Comparison of ENCODE assay signal across 8 cellular contexts in the genomic region with DNA sequence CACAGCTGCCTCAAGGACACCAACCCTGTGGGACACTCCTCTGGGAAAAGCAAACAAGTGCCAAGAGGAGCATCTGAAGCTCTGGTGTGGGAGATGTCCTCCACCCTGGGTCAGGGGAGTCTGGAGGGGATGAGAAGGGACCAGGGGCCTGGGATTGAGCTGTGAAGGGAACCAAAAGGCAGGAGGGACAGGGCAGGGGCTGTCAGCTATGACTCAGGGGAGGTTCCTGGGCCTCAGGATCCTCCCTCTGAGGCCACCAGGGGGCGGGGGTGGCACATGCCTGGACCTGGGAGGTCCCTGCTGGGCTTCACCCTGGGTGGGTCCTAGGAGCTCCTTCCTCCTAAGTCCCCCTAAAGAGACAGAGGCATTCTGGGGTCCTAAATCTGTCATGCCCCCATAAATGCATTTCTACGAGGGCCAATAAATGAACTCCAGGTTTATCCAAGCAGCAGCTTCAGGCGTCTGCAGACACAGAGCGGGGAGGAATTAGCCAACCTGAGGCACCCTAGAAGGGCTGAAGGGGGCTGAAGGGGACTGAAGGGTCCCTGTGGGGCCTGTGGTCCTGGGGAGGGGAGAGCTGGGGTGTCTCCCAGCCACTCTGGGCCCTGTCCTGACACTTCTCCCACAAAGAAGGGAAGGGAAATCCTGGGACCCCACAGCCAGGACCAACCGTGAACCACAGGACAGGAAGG. TPM values are rescaled to one million over a fixed set of nuclear protein-coding genes. Genes with fewer than 3 reads are reported as not detected.
DNase-seq lines count a peak whose midpoint lies in the region; ATAC-seq and TF ChIP-seq lines count a peak whose summit lies in the region.

No MANE protein-coding gene starts in this region.

- POLR2A ChIA-PET in HEK293T (lab: Yijun Ruan, JAX) = no interaction called here
- POLR2A ChIA-PET in activated CD4-positive, alpha-beta memory T cell treated with anti-CD3 and anti-CD28 coated beads, Interleukin-2, amount 10 ng/mL, durations not matched to agents 7 days and 5 days (lab: Charles Lee) = interaction anchor here (1.0 to 1.2 kb wide), 2 partner anchors 10 to 28 kb away, joined by 3 read pairs; no protein-coding TSS in a partner anchor

- no peak for ATAC-seq in GM18861 (IDR thresholded peaks at IDR 0.05; ENCODE audit: unreplicated experiment)

- H3K9me3 Mint-ChIP-seq in activated CD4-positive, alpha-beta memory T cell treated with anti-CD3 and anti-CD28 coated beads, Interleukin-2, amount 10 ng/mL, durations not matched to agents 7 days and 5 days = no peaks in the 10 kb centered on the region

- CTCF ChIA-PET in HEK293T (lab: Yijun Ruan, JAX) = interaction anchor here (0.6 to 1.3 kb wide), 10 partner anchors 8 to 392 kb away, joined by 3 to 11 read pairs (median 4); no protein-coding TSS in a partner anchor
- CTCF ChIA-PET in activated CD4-positive, alpha-beta memory T cell treated with anti-CD3 and anti-CD28 coated beads, Interleukin-2, amount 10 ng/mL, durations not matched to agents 7 days and 5 days (lab: Charles Lee) = interaction anchor here (0.7 to 3.1 kb wide), 17 partner anchors 9 to 273 kb away, joined by 3 to 30 read pairs (median 5); no protein-coding TSS in a partner anchor

- peaks cover 31% of the 10 kb centered on the region for H3K27me3 Mint-ChIP-seq in activated CD4-positive, alpha-beta memory T cell treated with anti-CD3 and anti-CD28 coated beads, Interleukin-2, amount 10 ng/mL, durations not matched to agents 7 days and 5 days

- TF ChIP-seq POLR2A in vagina (IDR thresholded peaks at IDR 0.05) = no peak

- H3K27ac Mint-ChIP-seq in activated CD4-positive, alpha-beta memory T cell treated with anti-CD3 and anti-CD28 coated beads, Interleukin-2, amount 10 ng/mL, durations not matched to agents 7 days and 5 days = no peak overlapping the region

- H3K27me3 ChIP-seq in BE2C (peaks cover 29% of the 10 kb centered on the region), kidney epithelial cell (ENCODE audit: control insufficient read depth, insufficient read depth, low read length) (peaks cover 8% of the 10 kb centered on the region), vagina (no peaks in the 10 kb centered on the region)

- no peaks in the 10 kb centered on the region for H3K36me3 Mint-ChIP-seq in activated CD4-positive, alpha-beta memory T cell treated with anti-CD3 and anti-CD28 coated beads, Interleukin-2, amount 10 ng/mL, durations not matched to agents 7 days and 5 days (ENCODE audit: low read depth)

- H3K36me3 ChIP-seq in BE2C (no peaks in the 10 kb centered on the region), kidney epithelial cell (ENCODE audit: control insufficient read depth, insufficient read depth, low read length) (no peaks in the 10 kb centered on the region), vagina (no peaks in the 10 kb centered on the region)

- TF ChIP-seq CTCF in BE2C (IDR thresholded peaks at IDR 0.05; ENCODE audit: low read depth, low read length) (peak; percentile 75), kidney epithelial cell (IDR thresholded peaks at IDR 0.05; ENCODE audit: insufficient read depth, low read length, poor library complexity, severe bottlenecking) (peak; percentile 56), vagina (IDR thresholded peaks at IDR 0.05) (no peak)

- H3K4me1 Mint-ChIP-seq in activated CD4-positive, alpha-beta memory T cell treated with anti-CD3 and anti-CD28 coated beads, Interleukin-2, amount 10 ng/mL, durations not matched to agents 7 days and 5 days = no peaks in the 10 kb centered on the region

- H3K27ac ChIP-seq in vagina = no peak overlapping the region

- intact Hi-C loops in vagina (cut with DNase I) = no loop called here

- DNase-seq in BE2C (peak; percentile 71), HEK293T (ENCODE audit: extremely low spot score) (peak; percentile 67), kidney epithelial cell (ENCODE audit: low read depth) (no peak), vagina (ENCODE audit: extremely low spot score in 2 of 2) (no peak), NCI-H1048 (lab: John Stamatoyannopoulos, UW) (no peak), KG1 (lab: John Stamatoyannopoulos, UW) (no peak)
- peak; percentile 51 for DNase-seq in activated CD4-positive, alpha-beta memory T cell treated with anti-CD3 and anti-CD28 coated beads, Interleukin-2, amount 10 ng/mL, durations not matched to agents 7 days and 5 days

- H3K4me1 ChIP-seq in BE2C = no peaks in the 10 kb centered on the region
- H3K4me1 ChIP-seq in vagina = no peaks in the 10 kb centered on the region

- H3K9me3 ChIP-seq in BE2C = no peaks in the 10 kb centered on the region
- no peaks in the 10 kb centered on the region for H3K9me3 ChIP-seq in vagina

- no peak overlapping the region for H3K4me3 Mint-ChIP-seq in activated CD4-positive, alpha-beta memory T cell treated with anti-CD3 and anti-CD28 coated beads, Interleukin-2, amount 10 ng/mL, durations not matched to agents 7 days and 5 days

- H3K4me3 ChIP-seq in BE2C (ENCODE audit: low read depth, low read length) (no peak overlapping the region), kidney epithelial cell (ENCODE audit: low read depth, low read length) (no peak overlapping the region), vagina (no peak overlapping the region)

TF ChIP-seq in HEK293T, 16 proteins besides CTCF, POLR2A, EP300 and RAD21:
- TF ChIP-seq HDGF (IDR thresholded peaks at IDR 0.05; ENCODE audit: borderline replicate concordance) (no peak), ELF4 (IDR thresholded peaks at IDR 0.05) (no peak), FOXA1 (IDR thresholded peaks at IDR 0.05) (no peak), SUZ12 (IDR thresholded peaks at IDR 0.05) (no peak), CTBP1 (IDR thresholded peaks at IDR 0.05; ENCODE audit: borderline replicate concordance) (no peak), ZNF384 (IDR thresholded peaks at IDR 0.05) (no peak), BHLHE40 (IDR thresholded peaks at IDR 0.05; ENCODE audit: borderline replicate concordance) (no peak), SP1 (IDR thresholded peaks at IDR 0.05) (no peak), L3MBTL2 (conservative IDR thresholded peaks at IDR 0.05) (no peak), FOXK2 (IDR thresholded peaks at IDR 0.05) (no peak), ARNT (IDR thresholded peaks at IDR 0.05) (no peak), FOXM1 (IDR thresholded peaks at IDR 0.05; ENCODE audit: borderline replicate concordance) (no peak), LEF1 (IDR thresholded peaks at IDR 0.05; ENCODE audit: borderline replicate concordance) (no peak), TARDBP (IDR thresholded peaks at IDR 0.05) (no peak), NFRKB (IDR thresholded peaks at IDR 0.05) (no peak)
- TF ChIP-seq, protein P1, sequence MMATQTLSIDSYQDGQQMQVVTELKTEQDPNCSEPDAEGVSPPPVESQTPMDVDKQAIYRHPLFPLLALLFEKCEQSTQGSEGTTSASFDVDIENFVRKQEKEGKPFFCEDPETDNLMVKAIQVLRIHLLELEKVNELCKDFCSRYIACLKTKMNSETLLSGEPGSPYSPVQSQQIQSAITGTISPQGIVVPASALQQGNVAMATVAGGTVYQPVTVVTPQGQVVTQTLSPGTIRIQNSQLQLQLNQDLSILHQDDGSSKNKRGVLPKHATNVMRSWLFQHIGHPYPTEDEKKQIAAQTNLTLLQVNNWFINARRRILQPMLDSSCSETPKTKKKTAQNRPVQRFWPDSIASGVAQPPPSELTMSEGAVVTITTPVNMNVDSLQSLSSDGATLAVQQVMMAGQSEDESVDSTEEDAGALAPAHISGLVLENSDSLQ (IDR thresholded peaks at IDR 0.05) = no peak
TF ChIP-seq in HEK293T: peak in this region for 0.

RNA-seq across cellular contexts. Expression of a gene that starts 31.9 kb away (rescaled TPM):
- not detected for polyA plus RNA-seq in BE2C (2012; ENCODE audit: insufficient read depth, insufficient read length, low read depth)
- not detected for total RNA-seq in activated CD4-positive, alpha-beta memory T cell treated with anti-CD3 and anti-CD28 coated beads, Interleukin-2, amount 10 ng/mL, durations not matched to agents 7 days and 5 days
- total RNA-seq in kidney epithelial cell (not detected in 2 replicates), vagina (1.7 TPM)

Comparison
In these comparisons a context has a peak if more than half of its experiments do, and no peak if none do; other contexts are left out.
1. DNase-seq: peak in BE2C (single experiment), HEK293T (single experiment) and activated CD4-positive, alpha-beta memory T cell treated with anti-CD3 and anti-CD28 coated beads, Interleukin-2, amount 10 ng/mL, durations not matched to agents 7 days and 5 days (single experiment); none in kidney epithelial cell (single experiment), vagina (0 of 2), NCI-H1048 (single experiment) and KG1 (single experiment).
2. CTCF ChIP-seq: peak in BE2C (single experiment) and kidney epithelial cell (single experiment); none in vagina (0 of 3).